In the genomic region with DNA sequence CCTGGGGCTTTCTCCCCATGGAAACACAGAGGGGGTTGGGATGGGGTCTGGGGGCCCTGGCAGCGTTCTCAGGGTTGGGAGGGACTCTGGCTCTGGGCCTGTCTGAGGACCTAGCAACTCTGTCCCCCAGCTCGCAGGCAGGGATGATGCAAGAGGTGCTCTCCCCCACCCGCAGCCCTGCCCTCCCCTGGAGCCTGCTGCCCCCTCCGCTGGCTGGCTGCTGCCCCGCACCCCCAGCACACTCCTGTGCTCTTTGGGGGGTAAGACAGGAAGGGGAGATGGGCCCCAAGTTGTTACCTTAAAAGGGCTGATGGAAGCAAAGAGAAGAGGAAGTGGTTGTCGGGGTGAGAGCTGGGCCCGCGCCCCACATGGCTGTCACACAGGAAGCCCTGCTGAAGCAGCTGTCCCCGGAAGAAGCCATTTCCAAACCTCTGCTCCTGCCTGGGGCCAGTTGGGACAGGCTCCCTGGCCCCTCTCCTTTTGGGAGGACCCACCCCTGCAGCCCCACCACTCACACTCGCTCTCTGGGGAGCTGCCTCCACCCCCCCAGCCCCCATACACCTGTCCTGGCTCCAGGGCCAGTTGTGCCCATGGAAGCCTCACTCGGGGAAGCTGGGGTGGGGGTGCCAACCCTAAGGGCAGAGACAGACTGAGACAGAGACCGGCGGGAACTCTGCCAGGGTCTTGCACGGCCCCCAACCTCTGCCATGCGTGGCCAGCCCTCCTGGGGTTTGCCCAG, we compare ENCODE assay signal across 8 cellular contexts. TPM values are rescaled to one million over a fixed set of nuclear protein-coding genes. Genes with fewer than 3 reads are reported as not detected.
DNase-seq lines count a peak whose midpoint lies in the region; ATAC-seq and TF ChIP-seq lines count a peak whose summit lies in the region.

No MANE protein-coding gene starts in this region.

- peaks cover 28% of the 10 kb centered on the region for H3K4me1 Mint-ChIP-seq in activated CD8-positive, alpha-beta T cell treated with anti-CD3 and anti-CD28 coated beads, Interleukin-2, amount 10 ng/mL, durations not matched to agents 7 days and 5 days (ENCODE audit: low read depth)

- in situ Hi-C loops in KBM-7 (cut with MboI; ENCODE audit: low pct_unique_long_range_greater_than_20kb, low sequenced_read_pairs), result no loop called here

- H3K4me3 Mint-ChIP-seq in activated CD8-positive, alpha-beta T cell treated with anti-CD3 and anti-CD28 coated beads, Interleukin-2, amount 10 ng/mL, durations not matched to agents 7 days and 5 days, result peak overlapping the region; percentile 98

- peak; percentile 47 for ATAC-seq in activated CD8-positive, alpha-beta T cell treated with anti-CD3 and anti-CD28 coated beads, Interleukin-2, amount 10 ng/mL, durations not matched to agents 7 days and 5 days
- no peak for ATAC-seq in HG03095 (IDR thresholded peaks at IDR 0.05; ENCODE audit: unreplicated experiment)
- no peak for ATAC-seq in GM21825 (IDR thresholded peaks at IDR 0.05; ENCODE audit: unreplicated experiment)
- no peak for ATAC-seq in HG03097 (IDR thresholded peaks at IDR 0.05; ENCODE audit: low FRiP score, unreplicated experiment)

- DNase-seq in GM12864 (ENCODE audit: low read depth) (peak; percentile 91), KBM-7 (peak; percentile 79), globus pallidus (ENCODE audit: low spot score) (peak; percentile 61)
- peak; percentile 96 for DNase-seq in activated CD8-positive, alpha-beta T cell treated with anti-CD3 and anti-CD28 coated beads, Interleukin-2, amount 10 ng/mL, durations not matched to agents 7 days and 5 days
- DNase-seq in stimulated activated CD4-positive, alpha-beta T cell treated with anti-CD3 and anti-CD28 coated beads, Interleukin-4, amount 100 ng/mL, for 24 hours, result peak; percentile 81

- POLR2A ChIA-PET in activated CD8-positive, alpha-beta T cell treated with anti-CD3 and anti-CD28 coated beads, Interleukin-2, amount 10 ng/mL, durations not matched to agents 7 days and 5 days (lab: Charles Lee), result interaction anchor here (0.6 to 5.0 kb wide), 21 partner anchors 14 to 224 kb away, joined by 3 to 102 read pairs (median 6); partner anchors contain the start of genes ALDOA, CD2BP2, GDPD3 and MAPK3

- H3K27me3 Mint-ChIP-seq in activated CD8-positive, alpha-beta T cell treated with anti-CD3 and anti-CD28 coated beads, Interleukin-2, amount 10 ng/mL, durations not matched to agents 7 days and 5 days (ENCODE audit: low read depth), result no peaks in the 10 kb centered on the region

- H3K27ac Mint-ChIP-seq in activated CD8-positive, alpha-beta T cell treated with anti-CD3 and anti-CD28 coated beads, Interleukin-2, amount 10 ng/mL, durations not matched to agents 7 days and 5 days, result peak overlapping the region; percentile 99

- peaks cover 47% of the 10 kb centered on the region for H3K36me3 Mint-ChIP-seq in activated CD8-positive, alpha-beta T cell treated with anti-CD3 and anti-CD28 coated beads, Interleukin-2, amount 10 ng/mL, durations not matched to agents 7 days and 5 days (ENCODE audit: low read depth)

- no peak for TF ChIP-seq CTCF in GM12864 (IDR thresholded peaks at IDR 0.05; ENCODE audit: low read depth, low read length, missing control alignments)

- CTCF ChIA-PET in activated CD8-positive, alpha-beta T cell treated with anti-CD3 and anti-CD28 coated beads, Interleukin-2, amount 10 ng/mL, durations not matched to agents 7 days and 5 days (lab: Charles Lee), result interaction anchor here (0.7 to 5.2 kb wide), 11 partner anchors 8 to 473 kb away, joined by 3 to 54 read pairs (median 3); partner anchors contain the start of genes ALDOA, FBRS, PPP4C and TBC1D10B

- no peaks in the 10 kb centered on the region for H3K9me3 Mint-ChIP-seq in activated CD8-positive, alpha-beta T cell treated with anti-CD3 and anti-CD28 coated beads, Interleukin-2, amount 10 ng/mL, durations not matched to agents 7 days and 5 days (ENCODE audit: insufficient read depth)

- H3K4me3 ChIP-seq in GM12864 (ENCODE audit: low read depth, low read length), result peak overlapping the region; percentile 90

RNA-seq across cellular contexts. Expression of gene CORO1A, which starts 2.5 kb away (rescaled TPM):
- total RNA-seq in activated CD8-positive, alpha-beta T cell treated with anti-CD3 and anti-CD28 coated beads, Interleukin-2, amount 10 ng/mL, durations not matched to agents 7 days and 5 days, result 1,000 to 10,000 TPM; 1,875 to 1,983 TPM

RNA-seq across cellular contexts. Expression of gene BOLA2B, which starts 7.6 kb away (rescaled TPM):
- 100 to 1,000 TPM; 205 to 212 TPM for total RNA-seq in activated CD8-positive, alpha-beta T cell treated with anti-CD3 and anti-CD28 coated beads, Interleukin-2, amount 10 ng/mL, durations not matched to agents 7 days and 5 days

RNA-seq across cellular contexts. Expression of gene SLX1A, which starts 7.8 kb away (rescaled TPM):
- total RNA-seq in activated CD8-positive, alpha-beta T cell treated with anti-CD3 and anti-CD28 coated beads, Interleukin-2, amount 10 ng/mL, durations not matched to agents 7 days and 5 days, result 100 to 1,000 TPM; 115 to 123 TPM

RNA-seq across cellular contexts. Expression of gene SULT1A3, which starts 13.2 kb away (rescaled TPM):
- total RNA-seq in activated CD8-positive, alpha-beta T cell treated with anti-CD3 and anti-CD28 coated beads, Interleukin-2, amount 10 ng/mL, durations not matched to agents 7 days and 5 days, result 10 to 100 TPM; 28.9 to 32.8 TPM
